2 cellular contexts compared by ENCODE assay signal in genomic region chr2:15149063-15149462, GRCh38.
TF ChIP-seq lines count a peak whose summit lies in the region.

No MANE protein-coding gene starts in this region.

TF ChIP-seq in K562, 482 proteins besides CTCF, POLR2A, EP300 and RAD21 (continued from another document):
- TF ChIP-seq CUX1 (CRISPR knock-in tag; IDR thresholded peaks at IDR 0.05), result no peak
- peak; percentile 46 for TF ChIP-seq CBFA2T3 (IDR thresholded peaks at IDR 0.05)
- peak; percentile 60 for TF ChIP-seq SPI1 (IDR thresholded peaks at IDR 0.05; ENCODE audit: borderline replicate concordance, low read depth, low read length)

TF ChIP-seq in endothelial cell of umbilical vein, 7 proteins besides CTCF, POLR2A, EP300 and RAD21 (continued from another document):
- TF ChIP-seq GATA2 (IDR thresholded peaks at IDR 0.05; ENCODE audit: insufficient read depth, insufficient read length, low read depth, low read length), result no peak
- no peak for TF ChIP-seq MYC (IDR thresholded peaks at IDR 0.05; ENCODE audit: low read depth, low read length)
- TF ChIP-seq FOS (IDR thresholded peaks at IDR 0.05; ENCODE audit: borderline replicate concordance, insufficient read depth, low read length), result no peak
